ENCODE assay signal across 1 cellular context in the genomic region with DNA sequence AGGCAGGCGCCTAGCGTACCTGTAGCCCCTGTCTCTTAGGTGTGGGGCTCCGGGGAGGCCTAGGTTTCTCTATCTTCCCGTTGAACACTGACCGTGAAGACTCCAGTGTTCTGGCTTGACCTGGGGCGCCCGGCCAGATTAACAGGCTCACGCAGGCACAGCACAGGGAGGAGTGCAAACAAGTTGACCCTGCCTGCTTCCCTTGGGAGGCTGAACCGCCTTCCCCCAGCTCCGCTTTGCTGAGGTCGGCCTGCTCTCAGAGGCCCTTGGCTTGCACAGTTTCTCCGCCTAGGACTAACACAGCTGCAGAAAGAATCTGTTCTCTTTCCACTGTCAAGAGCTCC.
TF ChIP-seq lines count a peak whose summit lies in the region.

No MANE protein-coding gene starts in this region.

TF ChIP-seq in A549, 52 proteins besides CTCF, POLR2A, EP300 and RAD21 (continued from another document):
- TF ChIP-seq, protein P1, sequence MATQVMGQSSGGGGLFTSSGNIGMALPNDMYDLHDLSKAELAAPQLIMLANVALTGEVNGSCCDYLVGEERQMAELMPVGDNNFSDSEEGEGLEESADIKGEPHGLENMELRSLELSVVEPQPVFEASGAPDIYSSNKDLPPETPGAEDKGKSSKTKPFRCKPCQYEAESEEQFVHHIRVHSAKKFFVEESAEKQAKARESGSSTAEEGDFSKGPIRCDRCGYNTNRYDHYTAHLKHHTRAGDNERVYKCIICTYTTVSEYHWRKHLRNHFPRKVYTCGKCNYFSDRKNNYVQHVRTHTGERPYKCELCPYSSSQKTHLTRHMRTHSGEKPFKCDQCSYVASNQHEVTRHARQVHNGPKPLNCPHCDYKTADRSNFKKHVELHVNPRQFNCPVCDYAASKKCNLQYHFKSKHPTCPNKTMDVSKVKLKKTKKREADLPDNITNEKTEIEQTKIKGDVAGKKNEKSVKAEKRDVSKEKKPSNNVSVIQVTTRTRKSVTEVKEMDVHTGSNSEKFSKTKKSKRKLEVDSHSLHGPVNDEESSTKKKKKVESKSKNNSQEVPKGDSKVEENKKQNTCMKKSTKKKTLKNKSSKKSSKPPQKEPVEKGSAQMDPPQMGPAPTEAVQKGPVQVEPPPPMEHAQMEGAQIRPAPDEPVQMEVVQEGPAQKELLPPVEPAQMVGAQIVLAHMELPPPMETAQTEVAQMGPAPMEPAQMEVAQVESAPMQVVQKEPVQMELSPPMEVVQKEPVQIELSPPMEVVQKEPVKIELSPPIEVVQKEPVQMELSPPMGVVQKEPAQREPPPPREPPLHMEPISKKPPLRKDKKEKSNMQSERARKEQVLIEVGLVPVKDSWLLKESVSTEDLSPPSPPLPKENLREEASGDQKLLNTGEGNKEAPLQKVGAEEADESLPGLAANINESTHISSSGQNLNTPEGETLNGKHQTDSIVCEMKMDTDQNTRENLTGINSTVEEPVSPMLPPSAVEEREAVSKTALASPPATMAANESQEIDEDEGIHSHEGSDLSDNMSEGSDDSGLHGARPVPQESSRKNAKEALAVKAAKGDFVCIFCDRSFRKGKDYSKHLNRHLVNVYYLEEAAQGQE (IDR thresholded peaks at IDR 0.05) = no peak
- TF ChIP-seq ESRRA (IDR thresholded peaks at IDR 0.05; ENCODE audit: borderline replicate concordance, low read length) (no peak), GATA3 (IDR thresholded peaks at IDR 0.05; ENCODE audit: borderline replicate concordance) (no peak), PHF8 (IDR thresholded peaks at IDR 0.05; ENCODE audit: borderline replicate concordance, low read depth) (no peak), HEYL (CRISPR knock-in tag; IDR thresholded peaks at IDR 0.05) (no peak), JUN (IDR thresholded peaks at IDR 0.05) (no peak), NR3C1 (IDR thresholded peaks at IDR 0.05) (no peak), FOSL2 (IDR thresholded peaks at IDR 0.05) (no peak), FOSL2 (CRISPR knock-in tag; IDR thresholded peaks at IDR 0.05) (no peak), NPAS2 (CRISPR knock-in tag; IDR thresholded peaks at IDR 0.05; ENCODE audit: borderline replicate concordance) (no peak), CEBPB (IDR thresholded peaks at IDR 0.05) (no peak), MYC (IDR thresholded peaks at IDR 0.05; ENCODE audit: borderline replicate concordance, low read length) (no peak), JUNB (IDR thresholded peaks at IDR 0.05) (no peak)
- TF ChIP-seq, protein P2, sequence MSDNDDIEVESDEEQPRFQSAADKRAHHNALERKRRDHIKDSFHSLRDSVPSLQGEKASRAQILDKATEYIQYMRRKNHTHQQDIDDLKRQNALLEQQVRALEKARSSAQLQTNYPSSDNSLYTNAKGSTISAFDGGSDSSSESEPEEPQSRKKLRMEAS (IDR thresholded peaks at IDR 0.05) = no peak
- TF ChIP-seq, protein P3, sequence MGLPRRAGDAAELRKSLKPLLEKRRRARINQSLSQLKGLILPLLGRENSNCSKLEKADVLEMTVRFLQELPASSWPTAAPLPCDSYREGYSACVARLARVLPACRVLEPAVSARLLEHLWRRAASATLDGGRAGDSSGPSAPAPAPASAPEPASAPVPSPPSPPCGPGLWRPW (IDR thresholded peaks at IDR 0.05) = no peak
- TF ChIP-seq, protein P4, sequence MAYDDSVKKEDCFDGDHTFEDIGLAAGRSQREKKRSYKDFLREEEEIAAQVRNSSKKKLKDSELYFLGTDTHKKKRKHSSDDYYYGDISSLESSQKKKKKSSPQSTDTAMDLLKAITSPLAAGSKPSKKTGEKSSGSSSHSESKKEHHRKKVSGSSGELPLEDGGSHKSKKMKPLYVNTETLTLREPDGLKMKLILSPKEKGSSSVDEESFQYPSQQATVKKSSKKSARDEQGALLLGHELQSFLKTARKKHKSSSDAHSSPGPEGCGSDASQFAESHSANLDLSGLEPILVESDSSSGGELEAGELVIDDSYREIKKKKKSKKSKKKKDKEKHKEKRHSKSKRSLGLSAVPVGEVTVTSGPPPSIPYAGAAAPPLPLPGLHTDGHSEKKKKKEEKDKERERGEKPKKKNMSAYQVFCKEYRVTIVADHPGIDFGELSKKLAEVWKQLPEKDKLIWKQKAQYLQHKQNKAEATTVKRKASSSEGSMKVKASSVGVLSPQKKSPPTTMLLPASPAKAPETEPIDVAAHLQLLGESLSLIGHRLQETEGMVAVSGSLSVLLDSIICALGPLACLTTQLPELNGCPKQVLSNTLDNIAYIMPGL (CRISPR knock-in tag; IDR thresholded peaks at IDR 0.05; ENCODE audit: borderline replicate concordance) = no peak
